16 cellular contexts compared by ENCODE assay signal in the genomic region with DNA sequence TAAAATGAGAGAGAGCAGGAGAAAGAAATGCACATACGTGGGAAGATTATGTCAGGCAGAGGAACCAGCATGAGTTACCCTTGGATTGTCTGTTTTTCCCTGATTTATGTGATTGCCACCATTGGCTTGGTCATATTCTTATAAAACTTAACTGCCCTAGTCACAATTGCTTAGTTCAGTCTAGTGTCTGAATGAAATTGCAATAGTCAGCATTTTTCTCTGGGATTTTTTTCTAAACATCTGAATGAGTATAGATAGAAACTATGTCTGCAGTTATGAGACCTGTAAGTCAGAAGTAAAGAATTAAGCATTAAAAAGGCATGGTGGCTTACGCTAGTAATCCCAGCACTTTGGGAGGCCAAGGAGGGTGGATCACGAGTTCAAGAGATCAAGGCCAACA.
"Had no signal": no experiment of that assay in that cellular context is flagged by ENCODE, and none has a peak within 500 bp of the region (broad histone marks: within the 10 kb centered on the region; RNA-seq: fewer than 3 reads in every experiment).

No MANE protein-coding gene starts in this region.

- DNase-seq: MV-4-11, NCI-H1048, NCI-H1105, NCI-H1436 treated with DMSO at 0.1 percent for 48 hours, NCI-H1694, NCI-H1930, NCI-H2227 treated with DMSO at 0.1 percent for 48 hours, NCI-H524, NCI-H526 treated with DMSO at 0.1 percent for 48 hours, SK-N-SH, SW 1271, T-cell had no signal

- H3K27ac Mint-ChIP-seq: T-cell; T-helper 1 cell treated with Interleukin-12 subunit alpha and Interleukin-12 subunit beta and Interleukin-4 antibody, amounts not matched to agents 30 μg/mL and 1 μg/mL, for 36 hours had no signal

- H3K9ac ChIP-seq: KMS-11, SK-N-SH had no signal

- H3K4me1 Mint-ChIP-seq: T-cell had no signal

- H3K4me2 ChIP-seq: KMS-11, SK-N-SH had no signal

- H3K4me3 Mint-ChIP-seq: T-cell; T-helper 1 cell treated with Interleukin-12 subunit alpha and Interleukin-12 subunit beta and Interleukin-4 antibody, amounts not matched to agents 30 μg/mL and 1 μg/mL, for 36 hours had no signal

- H3K27ac ChIP-seq: HL-60, KMS-11, RWPE1 had no signal

- H3K9me3 Mint-ChIP-seq: T-helper 1 cell treated with Interleukin-12 subunit alpha and Interleukin-12 subunit beta and Interleukin-4 antibody, amounts not matched to agents 30 μg/mL and 1 μg/mL, for 36 hours had no signal

- H3K9me3 ChIP-seq: SK-N-SH had no signal

- H3K27me3 Mint-ChIP-seq: T-cell had no signal

- H3K36me3 Mint-ChIP-seq: T-cell had no signal

- ATAC-seq: T-cell had no signal
